In the genomic region with DNA sequence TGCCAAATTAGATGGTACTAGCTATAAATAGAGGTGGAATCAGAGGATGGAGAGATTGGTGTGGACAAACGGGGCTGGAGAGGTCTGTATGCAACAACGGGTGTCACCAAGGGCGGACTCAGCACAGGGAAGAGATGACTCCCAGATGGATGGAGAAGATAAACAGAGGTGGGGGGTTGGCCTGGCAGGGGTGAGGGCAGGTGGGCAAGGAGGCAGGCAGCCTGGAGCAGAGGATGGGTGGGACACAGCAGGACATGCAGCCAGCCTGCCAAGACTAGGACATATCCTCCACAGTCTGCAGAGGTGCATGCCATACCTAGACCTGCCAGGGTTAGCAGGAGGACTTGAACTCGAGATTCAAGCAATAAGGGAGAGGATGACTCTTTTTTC, we compare ENCODE assay signal across 1 cellular context.
TF ChIP-seq lines count a peak whose summit lies in the region.

No MANE protein-coding gene starts in this region.

TF ChIP-seq in H1, 55 proteins besides CTCF, POLR2A, EP300 and RAD21:
- TF ChIP-seq SUZ12 (IDR thresholded peaks at IDR 0.05; ENCODE audit: low read length) (no peak), SP4 (IDR thresholded peaks at IDR 0.05; ENCODE audit: low read length) (no peak), GTF2F1 (IDR thresholded peaks at IDR 0.05; ENCODE audit: borderline replicate concordance, low read depth, low read length) (no peak), USF2 (IDR thresholded peaks at IDR 0.05; ENCODE audit: low read length) (no peak), CHD1 (IDR thresholded peaks at IDR 0.05; ENCODE audit: low read depth, low read length) (no peak), RXRA (IDR thresholded peaks at IDR 0.05; ENCODE audit: insufficient read depth, low read depth, low read length) (no peak), MAFK (IDR thresholded peaks at IDR 0.05; ENCODE audit: low read depth, low read length) (no peak), CTBP2 (IDR thresholded peaks at IDR 0.05; ENCODE audit: borderline replicate concordance, insufficient read depth, insufficient read length, low read length) (no peak), TEAD4 (IDR thresholded peaks at IDR 0.05; ENCODE audit: low read depth, low read length) (no peak), JUN (IDR thresholded peaks at IDR 0.05; ENCODE audit: low read depth, low read length) (no peak), CHD2 (IDR thresholded peaks at IDR 0.05; ENCODE audit: low read length) (no peak), RNF2 (IDR thresholded peaks at IDR 0.05; ENCODE audit: borderline replicate concordance, low read depth, low read length, missing control alignments, poor library complexity, severe bottlenecking) (no peak), BACH1 (IDR thresholded peaks at IDR 0.05; ENCODE audit: low read length) (no peak), NRF1 (IDR thresholded peaks at IDR 0.05; ENCODE audit: low read depth, low read length) (no peak), SIX5 (IDR thresholded peaks at IDR 0.05; ENCODE audit: low read depth, low read length) (no peak), ZNF274 (IDR thresholded peaks at IDR 0.05; ENCODE audit: borderline replicate concordance, extremely low read depth, low read length) (no peak), EZH2 (IDR thresholded peaks at IDR 0.05; ENCODE audit: low read depth, low read length, severe bottlenecking) (no peak), TAF1 (IDR thresholded peaks at IDR 0.05; ENCODE audit: low read depth, low read length) (no peak)
- TF ChIP-seq, protein P1, sequence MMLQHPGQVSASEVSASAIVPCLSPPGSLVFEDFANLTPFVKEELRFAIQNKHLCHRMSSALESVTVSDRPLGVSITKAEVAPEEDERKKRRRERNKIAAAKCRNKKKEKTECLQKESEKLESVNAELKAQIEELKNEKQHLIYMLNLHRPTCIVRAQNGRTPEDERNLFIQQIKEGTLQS (IDR thresholded peaks at IDR 0.05; ENCODE audit: insufficient read depth, low read depth, low read length) = no peak
